In genomic region chr5:79301046-79301712, GRCh38 we compare ENCODE assay signal across 1 cellular context.
TF ChIP-seq lines count a peak whose summit lies in the region.

No MANE protein-coding gene starts in this region.

TF ChIP-seq in K562, 482 proteins besides CTCF, POLR2A, EP300 and RAD21 (continued from another document):
- TF ChIP-seq ATF6 (CRISPR knock-in tag; IDR thresholded peaks at IDR 0.05) = no peak
- no peak for TF ChIP-seq YY1 (IDR thresholded peaks at IDR 0.05; ENCODE audit: borderline replicate concordance in 1 of 3, control insufficient read depth in 1 of 3, extremely low read depth in 1 of 3, insufficient read depth in 3 of 3, insufficient read length in 1 of 3, insufficient replicate concordance in 2 of 3, low read depth in 1 of 3, low read length in 2 of 3)
- TF ChIP-seq SPI1 (IDR thresholded peaks at IDR 0.05; ENCODE audit: borderline replicate concordance, low read depth, low read length) = peak; percentile 52
- TF ChIP-seq ZNF586 (CRISPR knock-in tag; conservative IDR thresholded peaks at IDR 0.05) = no peak
- no peak for TF ChIP-seq RBM39 (optimal IDR thresholded peaks at IDR 0.05; ENCODE audit: low read depth, low read length)
TF ChIP-seq in K562: peak in this region for 1.
